In the genomic region with DNA sequence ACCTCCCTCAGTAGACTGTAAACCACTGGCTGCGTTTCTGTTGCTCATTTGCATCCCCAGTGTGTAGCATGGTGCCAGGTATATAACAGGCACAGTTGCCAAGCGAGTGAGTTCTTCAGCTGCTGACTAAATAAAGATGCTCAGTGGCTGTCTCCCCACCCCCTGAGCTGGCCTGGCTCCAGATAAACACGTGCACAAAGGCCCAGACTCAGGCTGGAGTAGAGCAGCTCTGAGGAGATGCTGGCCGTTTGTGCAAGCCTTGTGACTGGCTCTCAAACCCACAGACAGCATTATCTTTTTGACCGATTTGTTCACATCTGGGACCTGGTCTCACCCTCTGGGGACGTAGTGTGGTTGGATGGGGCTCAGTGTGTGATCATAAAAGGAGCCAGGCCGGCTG, we compare ENCODE assay signal across 10 cellular contexts. TPM values are rescaled to one million over a fixed set of nuclear protein-coding genes. Genes with fewer than 3 reads are reported as not detected.
DNase-seq lines count a peak whose midpoint lies in the region; ATAC-seq, FAIRE-seq and TF ChIP-seq lines count a peak whose summit lies in the region.
"Had no signal": no experiment of that assay in that cellular context is flagged by ENCODE, and none has a peak within 500 bp of the region (broad histone marks: within the 10 kb centered on the region; RNA-seq: fewer than 3 reads in every experiment).

No MANE protein-coding gene starts in this region.

- CTCF ChIA-PET in T-cell (lab: Charles Lee), result no interaction called here

- no peak overlapping the region for H3K4me3 ChIP-seq in GM12865 (ENCODE audit: low read depth, low read length)
- no peak overlapping the region for H3K4me3 ChIP-seq in bronchial epithelial cell (ENCODE audit: low read depth, low read length)

- TF ChIP-seq CTCF in GM12865 (IDR thresholded peaks at IDR 0.05; ENCODE audit: insufficient read depth, low read depth, low read length, missing control alignments) (no peak), bronchial epithelial cell (IDR thresholded peaks at IDR 0.05; ENCODE audit: insufficient read depth, low read length, severe bottlenecking) (no peak)

- H3K4me3 Mint-ChIP-seq in T-cell, result no peak overlapping the region

- POLR2A ChIA-PET in T-cell (lab: Charles Lee), result no interaction called here

- no peaks in the 10 kb centered on the region for H3K27me3 ChIP-seq in bronchial epithelial cell (ENCODE audit: control insufficient read depth, insufficient read depth, low read length)

- no peaks in the 10 kb centered on the region for H3K9me3 Mint-ChIP-seq in T-cell

- H3K27ac Mint-ChIP-seq in T-cell, result no peak overlapping the region

- peak; percentile 39 for DNase-seq in A172 (ENCODE audit: low spot score)
- peak; percentile 31 for DNase-seq in GM12865 (ENCODE audit: low read depth)
- DNase-seq in NCI-H2227 (lab: John Stamatoyannopoulos, UW; ENCODE audit: unreplicated experiment), result peak; percentile 63
- DNase-seq in bronchial epithelial cell (ENCODE audit: low read depth), result peak; percentile 8
- DNase-seq in activated T-cell treated with anti-CD3 and anti-CD28 coated beads for 4 hours, result no peak
- no peak for DNase-seq in T-cell

- peaks cover 14% of the 10 kb centered on the region for H3K36me3 Mint-ChIP-seq in T-cell

- peaks cover 7% of the 10 kb centered on the region in 2 donors for H3K27me3 Mint-ChIP-seq in T-cell

- peaks cover 5% of the 10 kb centered on the region for H3K36me3 ChIP-seq in bronchial epithelial cell (ENCODE audit: control insufficient read depth, insufficient read depth, low read length)

- H3K4me1 Mint-ChIP-seq in T-cell, result no peaks in the 10 kb centered on the region

- ATAC-seq in HG02642 (IDR thresholded peaks at IDR 0.05; ENCODE audit: poor library complexity, unreplicated experiment), result no peak
- no peak for ATAC-seq in HG03342 (IDR thresholded peaks at IDR 0.05; ENCODE audit: unreplicated experiment)
- ATAC-seq in T-cell (replicated peaks in 1 of 4), result no peak

- no peak for FAIRE-seq in bronchial epithelial cell (lab: Jason Lieb, UNC)
- FAIRE-seq: GM19239 had no signal

RNA-seq across cellular contexts. Expression of gene CHRNB2, which starts 7.1 kb away (rescaled TPM):
- not detected in 2 replicates for total RNA-seq in A172 (2014; rRNA removed; shearing (Covaris generic))
- total RNA-seq in bronchial epithelial cell (not detected in 2 replicates), T-cell (under 1 TPM in 1 of 5 donors, not detected in 4; 0.15 TPM)
- total RNA-seq: NCI-H460 had no signal

RNA-seq across cellular contexts. Expression of gene UBE2Q1, which starts 16.3 kb away (rescaled TPM):
- 56.2 and 59.8 TPM in 2 replicates for total RNA-seq in A172 (2014; rRNA removed; shearing (Covaris generic))
- total RNA-seq in bronchial epithelial cell, result 20.3 and 23.3 TPM in 2 replicates
- 100 to 1,000 TPM in 2 of 5 donors, 10 to 100 TPM in 3; 64.0 to 111 (median 90.0) TPM for total RNA-seq in T-cell

RNA-seq across cellular contexts. Expression of gene ADAR, which starts 33.3 kb away (rescaled TPM):
- 110 and 119 TPM in 2 replicates for total RNA-seq in A172 (2014; rRNA removed; shearing (Covaris generic))
- total RNA-seq in bronchial epithelial cell (44.5 and 68.5 TPM in 2 replicates), T-cell (100 to 1,000 TPM; 212 to 255 (median 228) TPM)

Comparison
In these comparisons a context has a peak if more than half of its experiments do, and no peak if none do; other contexts are left out.
1. DNase-seq: peak in A172 (single experiment), GM12865 (single experiment), NCI-H2227 (single experiment) and bronchial epithelial cell (single experiment); none in activated T-cell treated with anti-CD3 and anti-CD28 coated beads for 4 hours (single experiment) and T-cell (0 of 34).